ENCODE assay signal across 13 cellular contexts in genomic region chr4:154612472-154613414, GRCh38. TPM values are rescaled to one million over a fixed set of nuclear protein-coding genes. Genes with fewer than 3 reads are reported as not detected.
"Had no signal": no experiment of that assay in that cellular context is flagged by ENCODE, and none has a peak within 500 bp of the region (broad histone marks: within the 10 kb centered on the region; RNA-seq: fewer than 3 reads in every experiment).

FGG (minus strand) TSS chr4:154612656; CDS start chr4:154612609, 47 bp downstream.

- H3K36me3 ChIP-seq: pancreas had no signal

- H3K36me3 Mint-ChIP-seq: stimulated activated effector memory CD8-positive, alpha-beta T cell treated with anti-CD3 and anti-CD28 coated beads, Interleukin-12 subunit alpha, Interleukin-12 subunit beta, amount 100 ng/mL, for 72 hours had no signal

- ATAC-seq: left ventricle myocardium superior; stimulated activated effector memory CD8-positive, alpha-beta T cell treated with anti-CD3 and anti-CD28 coated beads, Interleukin-12 subunit alpha, Interleukin-12 subunit beta, amount 100 ng/mL, for 72 hours had no signal

- H3K27ac ChIP-seq: pancreas had no signal

- H3K9me3 ChIP-seq: pancreas had no signal

- H3K4me1 Mint-ChIP-seq: stimulated activated effector memory CD8-positive, alpha-beta T cell treated with anti-CD3 and anti-CD28 coated beads, Interleukin-12 subunit alpha, Interleukin-12 subunit beta, amount 100 ng/mL, for 72 hours had no signal

- H3K27ac Mint-ChIP-seq: activated CD4-positive, alpha-beta T cell treated with anti-CD3 and anti-CD28 coated beads, Interleukin-2, amount 10 ng/mL, durations not matched to agents 24 days and 14 days; activated naive CD8-positive, alpha-beta T cell treated with anti-CD3 and anti-CD28 coated beads, Interleukin-2, amount 10 ng/mL, durations not matched to agents 7 days and 5 days; stimulated activated effector memory CD8-positive, alpha-beta T cell treated with anti-CD3 and anti-CD28 coated beads, Interleukin-12 subunit alpha, Interleukin-12 subunit beta, amount 100 ng/mL, for 72 hours had no signal

- DNase-seq: activated CD4-positive, alpha-beta T cell treated with anti-CD3 and anti-CD28 coated beads, Interleukin-2, amount 10 ng/mL, durations not matched to agents 24 days and 14 days; activated CD4-positive, CD25-positive, alpha-beta regulatory T cell; activated naive CD8-positive, alpha-beta T cell treated with anti-CD3 and anti-CD28 coated beads, Interleukin-2, amount 10 ng/mL, durations not matched to agents 7 days and 5 days; left ventricle myocardium superior; naive B cell; pancreas; stimulated activated CD4-positive, alpha-beta T cell treated with anti-CD3 and anti-CD28 coated beads, Interleukin-12 subunit alpha, Interleukin-12 subunit beta, amount 100 ng/mL, for 4 hours; stimulated activated CD4-positive, alpha-beta T cell treated with anti-CD3 and anti-CD28 coated beads, Interleukin-2, amount 100 ng/mL, for 24 hours; T-helper 2 cell had no signal

- H3K4me3 Mint-ChIP-seq: activated CD4-positive, alpha-beta T cell treated with anti-CD3 and anti-CD28 coated beads, Interleukin-2, amount 10 ng/mL, durations not matched to agents 24 days and 14 days; activated naive CD8-positive, alpha-beta T cell treated with anti-CD3 and anti-CD28 coated beads, Interleukin-2, amount 10 ng/mL, durations not matched to agents 7 days and 5 days; naive B cell; stimulated activated effector memory CD8-positive, alpha-beta T cell treated with anti-CD3 and anti-CD28 coated beads, Interleukin-12 subunit alpha, Interleukin-12 subunit beta, amount 100 ng/mL, for 72 hours had no signal

- H3K9me3 Mint-ChIP-seq: stimulated activated effector memory CD8-positive, alpha-beta T cell treated with anti-CD3 and anti-CD28 coated beads, Interleukin-12 subunit alpha, Interleukin-12 subunit beta, amount 100 ng/mL, for 72 hours had no signal

- H3K4me3 ChIP-seq: pancreas had no signal

RNA-seq across cellular contexts. Expression of gene FGG, which starts in this region (rescaled TPM):
- total RNA-seq: activated CD4-positive, alpha-beta T cell treated with anti-CD3 and anti-CD28 coated beads, Interleukin-2, amount 10 ng/mL, durations not matched to agents 24 days and 14 days; activated naive CD8-positive, alpha-beta T cell treated with anti-CD3 and anti-CD28 coated beads, Interleukin-2, amount 10 ng/mL, durations not matched to agents 7 days and 5 days; astrocyte; left ventricle myocardium superior; urinary bladder had no signal
- polyA plus RNA-seq: esophagus had no signal
